In genomic region chr7:132243463-132243862, GRCh38 we compare ENCODE assay signal across 23 cellular contexts.
DNase-seq lines count a peak whose midpoint lies in the region; ATAC-seq, FAIRE-seq and TF ChIP-seq lines count a peak whose summit lies in the region.
"Had no signal": no experiment of that assay in that cellular context is flagged by ENCODE, and none has a peak within 500 bp of the region (broad histone marks: within the 10 kb centered on the region; RNA-seq: fewer than 3 reads in every experiment).

No MANE protein-coding gene starts in this region.

- ATAC-seq in K562 (peak; percentile 50; the same call in 2 of the 3 replicates), natural killer cell (no peak)
- ATAC-seq: A549, Panc1 had no signal

- POLR2A ChIA-PET in K562 (lab: Yijun Ruan, JAX) = interaction anchor here (0.8 to 1.3 kb wide), 3 partner anchors 20 to 56 kb away, joined by 3 to 4 read pairs (median 3); no protein-coding TSS in a partner anchor

- peaks cover 0 to 8% of the 10 kb centered on the region in 2 donors for H3K27me3 Mint-ChIP-seq in natural killer cell (ENCODE audit: low read depth in 2 of 2)

- H3K4me2 ChIP-seq in K562 (ENCODE audit: insufficient read depth, low read length) (no peak overlapping the region), osteoblast (ENCODE audit: insufficient read depth, low read length) (no peak overlapping the region)
- H3K4me2 ChIP-seq: A549; BLaER1 treated with 17β-estradiol and CSF1 and Interleukin-3, amounts not matched to agents 10 nM and 100 nM had no signal

- H3K27ac ChIP-seq in K562 (ENCODE audit: extremely low read depth, low read depth, low read length) = no peak overlapping the region
- H3K27ac ChIP-seq in osteoblast (ENCODE audit: low read depth, low read length) = no peak overlapping the region
- H3K27ac ChIP-seq: A549; BLaER1 treated with 17β-estradiol and CSF1 and Interleukin-3, amounts not matched to agents 10 nM and 100 nM had no signal

- DNase-seq in EH (ENCODE audit: low read depth) = peak; percentile 16
- peak; percentile 2 for DNase-seq in NCI-H226
- no peak for DNase-seq in K562 (ENCODE audit: extremely low read depth in 1 of 4, low spot score in 3 of 4)
- peak; percentile 4 for DNase-seq in non-pigmented ciliary epithelial cell (ENCODE audit: low read depth)
- DNase-seq in NAMALWA (ENCODE audit: low spot score) = no peak
- DNase-seq in ecto neural progenitor cell (ENCODE audit: low spot score) = no peak
- DNase-seq in natural killer cell = no peak
- no peak for DNase-seq in osteoblast (ENCODE audit: insufficient read length, low spot score, missing footprints)
- DNase-seq: CD4-positive, alpha-beta memory T cell; DND-41; GOT3; Kasumi-1; MG63; NCI-H1092; NCI-H1436 treated with DMSO at 0.1 percent for 48 hours; NCI-H1930; NCI-H2227 treated with DMSO at 0.1 percent for 48 hours; NCI-H510A treated with DMSO at 0.1 percent for 48 hours; NCI-H748 treated with DMSO at 0.1 percent for 48 hours had no signal

- H3K4me1 Mint-ChIP-seq in natural killer cell = no peaks in the 10 kb centered on the region
- H3K4me1 Mint-ChIP-seq: CD4-positive, alpha-beta memory T cell had no signal

- H3K9me3 Mint-ChIP-seq in natural killer cell = peaks cover 2% of the 10 kb centered on the region in 2 donors

- no TSS peak for BruUV-seq in K562 (replicated peaks; lab: Mats Ljungman, UMichigan)

- WGBS in K562 (ENCODE audit: insufficient coverage, low coverage, missing lambda C conversion rate) = 0% methylated on average over 3 of the region's 3 CpGs

- H3K4me1 ChIP-seq in K562 (replicated peaks in 1 of 2; ENCODE audit: control insufficient read depth in 2 of 2, insufficient read depth in 2 of 2, low read length in 2 of 2) (no peaks in the 10 kb centered on the region), osteoblast (ENCODE audit: insufficient read depth, low read length) (no peaks in the 10 kb centered on the region)
- H3K4me1 ChIP-seq: A549 had no signal

- no peak overlapping the region for H3K9ac ChIP-seq in K562 (ENCODE audit: insufficient read depth in 1 of 2, low read depth in 2 of 2, low read length in 2 of 2)
- H3K9ac ChIP-seq: BLaER1 treated with 17β-estradiol and CSF1 and Interleukin-3, amounts not matched to agents 10 nM and 100 nM had no signal

- intact Hi-C loops in K562 (cut with micrococcal nuclease) = no loop called here
- intact Hi-C loops in natural killer cell (cut with micrococcal nuclease) = no loop called here

- H3K27ac Mint-ChIP-seq in natural killer cell = no peak overlapping the region

- in situ Hi-C loops in K562 (cut with MboI) = no loop called here

- peak; percentile 60; the same call in 1 of the 2 replicates for TF ChIP-seq EP300 in K562 (IDR thresholded peaks at IDR 0.05; ENCODE audit: low read length)

- no peaks in the 10 kb centered on the region for H3K36me3 Mint-ChIP-seq in natural killer cell
- H3K36me3 Mint-ChIP-seq: CD4-positive, alpha-beta memory T cell had no signal

- FAIRE-seq in K562 (lab: Jason Lieb, UNC) = no peak
- FAIRE-seq: A549, GM12892 had no signal

- CTCF ChIA-PET in K562 (lab: Yijun Ruan, JAX; ENCODE audit: low intra/inter-chr PET ratio) = interaction anchor here (0.7 kb wide), 1 partner anchor 32 kb away, joined by 3 read pairs; no protein-coding TSS in a partner anchor

- H3K9me3 ChIP-seq in K562 (replicated peaks; ENCODE audit: control insufficient read depth, insufficient read depth, low read depth, low read length) (no peaks in the 10 kb centered on the region), osteoblast (ENCODE audit: low read depth, low read length) (no peaks in the 10 kb centered on the region)
- H3K9me3 ChIP-seq: MG63 had no signal

- H3K79me2 ChIP-seq in K562 (ENCODE audit: control insufficient read depth, insufficient read depth, low read length) = no peaks in the 10 kb centered on the region
- no peaks in the 10 kb centered on the region for H3K79me2 ChIP-seq in osteoblast (ENCODE audit: insufficient read depth, low read length)

- no peak overlapping the region for H3K4me3 Mint-ChIP-seq in natural killer cell
- H3K4me3 Mint-ChIP-seq: CD4-positive, alpha-beta memory T cell had no signal

- H4K20me1 ChIP-seq in K562 (replicated peaks; ENCODE audit: control insufficient read depth, insufficient read depth, low read length) (no peaks in the 10 kb centered on the region), osteoblast (ENCODE audit: insufficient read depth, low read length) (peaks cover 5% of the 10 kb centered on the region)
- H4K20me1 ChIP-seq: BLaER1 treated with 17β-estradiol and CSF1 and Interleukin-3, amounts not matched to agents 10 nM and 100 nM had no signal

- H2AFZ ChIP-seq in K562 (ENCODE audit: low read depth, low read length) (no peak overlapping the region), osteoblast (ENCODE audit: low read length) (no peak overlapping the region)

- no peaks in the 10 kb centered on the region for H3K9me1 ChIP-seq in K562 (ENCODE audit: control insufficient read depth, insufficient read depth, low read length)

- H3K27me3 ChIP-seq in K562 (ENCODE audit: control insufficient read depth in 2 of 2, insufficient read depth in 2 of 2, low read length in 2 of 2) = peaks cover 5 to 7% of the 10 kb centered on the region in 2 experiments; a peak in 3 of 5 replicates
- no peaks in the 10 kb centered on the region for H3K27me3 ChIP-seq in osteoblast (ENCODE audit: insufficient read depth, low read length)
- H3K27me3 ChIP-seq: BLaER1 treated with 17β-estradiol and CSF1 and Interleukin-3, amounts not matched to agents 10 nM and 100 nM; MG63 had no signal

- no peak for TF ChIP-seq POLR2A in K562 (conservative IDR thresholded peaks at IDR 0.05)

- TF ChIP-seq CTCF in K562 (IDR thresholded peaks at IDR 0.05 in 2 of 3, conservative IDR thresholded peaks at IDR 0.05 in 1 of 3; ENCODE audit: insufficient read depth in 2 of 3, low read depth in 1 of 3, low read length in 3 of 3) (no peak), natural killer cell (IDR thresholded peaks at IDR 0.05) (no peak), osteoblast (IDR thresholded peaks at IDR 0.05; ENCODE audit: extremely low read depth, low read depth, low read length) (no peak)

- TF ChIP-seq RAD21 in K562 (CRISPR knock-in tag; conservative IDR thresholded peaks at IDR 0.05 in 1 of 2, IDR thresholded peaks at IDR 0.05 in 1 of 2) = no peak

- H3K4me3 ChIP-seq in K562 (no peak overlapping the region), osteoblast (ENCODE audit: insufficient read depth, low read length) (no peak overlapping the region)
- H3K4me3 ChIP-seq: A549; BLaER1 treated with 17β-estradiol and CSF1 and Interleukin-3, amounts not matched to agents 10 nM and 100 nM; MG63 had no signal

- H3K36me3 ChIP-seq in K562 (ENCODE audit: control insufficient read depth, insufficient read depth, low read length) (no peaks in the 10 kb centered on the region), osteoblast (ENCODE audit: insufficient read depth, low read length) (no peaks in the 10 kb centered on the region)
- H3K36me3 ChIP-seq: BLaER1 treated with 17β-estradiol and CSF1 and Interleukin-3, amounts not matched to agents 10 nM and 100 nM; MG63 had no signal

TF ChIP-seq in K562, 482 proteins besides CTCF, POLR2A, EP300 and RAD21 (continues in another document):
- TF ChIP-seq JUND (IDR thresholded peaks at IDR 0.05; ENCODE audit: borderline replicate concordance, low read depth, low read length) (peak; percentile 51), JUND (tag; IDR thresholded peaks at IDR 0.05; ENCODE audit: borderline replicate concordance, low read depth, low read length) (no peak), TRIM24 (IDR thresholded peaks at IDR 0.05) (peak in 1 of 2 experiments; percentile 38; a peak in 2 of 4 replicates), PBX2 (CRISPR knock-in tag; IDR thresholded peaks at IDR 0.05; ENCODE audit: low read depth) (peak; percentile 49), PBX2 (tag; conservative IDR thresholded peaks at IDR 0.05; ENCODE audit: low read depth) (0 out of 2 replicates have a peak, but pooled peaks have one; percentile 43), FOSL1 (tag; conservative IDR thresholded peaks at IDR 0.05) (peak; percentile 59; the same call in 1 of the 2 replicates), JUNB (CRISPR knock-in tag; conservative IDR thresholded peaks at IDR 0.05) (no peak), NR0B1 (IDR thresholded peaks at IDR 0.05; ENCODE audit: partially characterized antibody) (no peak)

Comparison
In these comparisons a context has a peak if more than half of its experiments do, and no peak if none do; other contexts are left out.
1. DNase-seq: peak in EH (single experiment), NCI-H226 (single experiment) and non-pigmented ciliary epithelial cell (single experiment); none in K562 (0 of 4), NAMALWA (single experiment), ecto neural progenitor cell (single experiment), natural killer cell (single experiment) and osteoblast (single experiment).